8 cellular contexts compared by ENCODE assay signal in the genomic region with DNA sequence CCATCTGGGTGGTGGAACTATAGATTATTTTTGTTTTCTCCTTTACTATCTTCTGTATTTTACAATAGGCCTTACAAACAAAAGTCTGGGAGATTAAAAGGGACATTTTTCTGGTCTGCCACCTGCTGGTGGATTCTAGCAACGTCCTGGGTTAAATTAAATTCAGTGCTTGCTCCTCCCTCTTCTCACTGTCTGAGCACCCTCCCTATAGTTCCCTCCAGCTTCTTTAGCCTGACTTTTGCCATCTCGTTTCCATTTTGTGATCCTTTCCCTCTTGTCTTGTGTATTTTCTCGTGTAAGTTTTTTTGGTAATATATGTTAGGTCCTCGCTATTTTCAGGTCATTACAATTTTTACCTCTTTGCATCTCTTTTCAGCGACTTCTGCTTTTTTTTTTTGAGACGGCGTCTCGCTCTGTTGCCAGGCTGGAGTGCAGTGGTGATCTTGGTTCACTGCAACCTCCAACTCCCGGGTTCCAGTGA. TPM values are rescaled to one million over a fixed set of nuclear protein-coding genes. Genes with fewer than 3 reads are reported as not detected.
DNase-seq lines count a peak whose midpoint lies in the region; ATAC-seq lines count a peak whose summit lies in the region.

No MANE protein-coding gene starts in this region.

- no peaks in the 10 kb centered on the region for H3K27me3 Mint-ChIP-seq in activated CD4-positive, alpha-beta T cell treated with anti-CD3 and anti-CD28 coated beads, Interleukin-2, amount 10 ng/mL, durations not matched to agents 24 days and 14 days

- H3K36me3 Mint-ChIP-seq in activated CD4-positive, alpha-beta T cell treated with anti-CD3 and anti-CD28 coated beads, Interleukin-2, amount 10 ng/mL, durations not matched to agents 24 days and 14 days (ENCODE audit: low read depth) = peaks cover 23% of the 10 kb centered on the region

- peak; percentile 86 for ATAC-seq in GM18517 (IDR thresholded peaks at IDR 0.05; ENCODE audit: unreplicated experiment)
- peak; percentile 66 for ATAC-seq in HG03095 (IDR thresholded peaks at IDR 0.05; ENCODE audit: unreplicated experiment)

- DNase-seq in AG08396 (ENCODE audit: low spot score) (peak; percentile 72), NCI-H526 (lab: John Stamatoyannopoulos, UW) (peak; percentile 14 to 65), dermis microvascular lymphatic vessel endothelial cell (ENCODE audit: low read depth in 2 of 2) (peak; percentile 63 to 74), medulla oblongata (ENCODE audit: extremely low spot score) (peak; percentile 92)
- DNase-seq in activated CD4-positive, alpha-beta T cell treated with anti-CD3 and anti-CD28 coated beads, Interleukin-2, amount 10 ng/mL, durations not matched to agents 24 days and 14 days = peak; percentile 91
- peak; percentile 43 to 46 for DNase-seq in stimulated activated CD8-positive, alpha-beta memory T cell treated with anti-CD3 and anti-CD28 coated beads, Interleukin-2, amount 100 ng/mL, for 1 hour (ENCODE audit: low read depth in 2 of 2)

- H3K4me1 Mint-ChIP-seq in activated CD4-positive, alpha-beta T cell treated with anti-CD3 and anti-CD28 coated beads, Interleukin-2, amount 10 ng/mL, durations not matched to agents 24 days and 14 days = peaks cover 5% of the 10 kb centered on the region

- intact Hi-C loops in activated CD4-positive, alpha-beta T cell treated with anti-CD3 and anti-CD28 coated beads, Interleukin-2, amount 10 ng/mL, durations not matched to agents 24 days and 14 days (cut with micrococcal nuclease) = loop anchor here (1.0 to 5.0 kb wide), 3 partner anchors 60 to 245 kb away; partner anchors contain the start of gene GDI2

- no peak overlapping the region for H3K27ac Mint-ChIP-seq in activated CD4-positive, alpha-beta T cell treated with anti-CD3 and anti-CD28 coated beads, Interleukin-2, amount 10 ng/mL, durations not matched to agents 24 days and 14 days

- peaks cover 2% of the 10 kb centered on the region for H3K9me3 Mint-ChIP-seq in activated CD4-positive, alpha-beta T cell treated with anti-CD3 and anti-CD28 coated beads, Interleukin-2, amount 10 ng/mL, durations not matched to agents 24 days and 14 days

- H3K4me3 Mint-ChIP-seq in activated CD4-positive, alpha-beta T cell treated with anti-CD3 and anti-CD28 coated beads, Interleukin-2, amount 10 ng/mL, durations not matched to agents 24 days and 14 days = peak overlapping the region; percentile 39

RNA-seq across cellular contexts. Expression of gene ANKRD16, which starts 16.1 kb away (rescaled TPM):
- total RNA-seq in activated CD4-positive, alpha-beta T cell treated with anti-CD3 and anti-CD28 coated beads, Interleukin-2, amount 10 ng/mL, durations not matched to agents 24 days and 14 days = 10.8 and 12.2 TPM in 2 replicates
- total RNA-seq in dermis microvascular lymphatic vessel endothelial cell = 4.5 and 5.7 TPM in 2 replicates

RNA-seq across cellular contexts. Expression of gene FBH1, which starts 16.5 kb away (rescaled TPM):
- total RNA-seq in activated CD4-positive, alpha-beta T cell treated with anti-CD3 and anti-CD28 coated beads, Interleukin-2, amount 10 ng/mL, durations not matched to agents 24 days and 14 days = 58.4 and 62.9 TPM in 2 replicates
- 61.6 and 87.5 TPM in 2 replicates for total RNA-seq in dermis microvascular lymphatic vessel endothelial cell

Comparison
In these comparisons a context has a peak if more than half of its experiments do, and no peak if none do; other contexts are left out.
1. Peak in every context shown above with its lines: DNase-seq and ATAC-seq.
2. DNase-seq: peak in every context shown above with its lines; median percentile 92 in medulla oblongata; 91 in activated CD4-positive, alpha-beta T cell treated with anti-CD3 and anti-CD28 coated beads, Interleukin-2, amount 10 ng/mL, durations not matched to agents 24 days and 14 days; 72 in AG08396; 68 in dermis microvascular lymphatic vessel endothelial cell; 44 in stimulated activated CD8-positive, alpha-beta memory T cell treated with anti-CD3 and anti-CD28 coated beads, Interleukin-2, amount 100 ng/mL, for 1 hour; 40 in NCI-H526.